Comparison of ENCODE assay signal across 1 cellular context in the genomic region with DNA sequence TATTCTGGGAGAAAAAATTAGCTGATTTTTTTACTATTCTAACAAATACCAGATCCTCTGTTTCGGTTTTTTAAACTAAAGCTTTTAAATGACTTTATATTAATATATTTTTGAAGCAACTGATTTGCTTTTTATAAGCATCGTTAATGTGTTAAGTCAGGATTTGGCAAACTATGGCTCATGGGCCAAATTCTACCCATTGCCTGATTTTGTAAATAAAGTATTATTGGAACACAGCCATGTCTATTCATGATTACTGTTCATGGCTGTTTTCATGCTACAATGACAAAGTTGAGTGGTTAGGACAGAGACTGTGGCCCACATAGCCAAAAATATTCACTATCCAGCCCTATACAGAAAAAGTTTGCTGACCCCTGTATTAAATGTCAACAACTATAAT.
A peak's percentile ranks its signal among the peaks of the same experiment; 100 is the strongest.
TF ChIP-seq lines count a peak whose summit lies in the region.

No MANE protein-coding gene starts in this region.

TF ChIP-seq in GM12878, 131 proteins besides CTCF, POLR2A, EP300 and RAD21:
- TF ChIP-seq ZBTB40 (IDR thresholded peaks at IDR 0.05; ENCODE audit: borderline replicate concordance) (peak; percentile 77), ETV6 (conservative IDR thresholded peaks at IDR 0.05 in 1 of 2, IDR thresholded peaks at IDR 0.05 in 1 of 2; ENCODE audit: borderline replicate concordance in 1 of 2, low read depth in 1 of 2) (no peak), ZNF217 (IDR thresholded peaks at IDR 0.05) (no peak), JUND (IDR thresholded peaks at IDR 0.05; ENCODE audit: low read depth, low read length) (no peak), RELA (IDR thresholded peaks at IDR 0.05; ENCODE audit: borderline replicate concordance, partially characterized antibody) (no peak)
- TF ChIP-seq, protein P1, sequence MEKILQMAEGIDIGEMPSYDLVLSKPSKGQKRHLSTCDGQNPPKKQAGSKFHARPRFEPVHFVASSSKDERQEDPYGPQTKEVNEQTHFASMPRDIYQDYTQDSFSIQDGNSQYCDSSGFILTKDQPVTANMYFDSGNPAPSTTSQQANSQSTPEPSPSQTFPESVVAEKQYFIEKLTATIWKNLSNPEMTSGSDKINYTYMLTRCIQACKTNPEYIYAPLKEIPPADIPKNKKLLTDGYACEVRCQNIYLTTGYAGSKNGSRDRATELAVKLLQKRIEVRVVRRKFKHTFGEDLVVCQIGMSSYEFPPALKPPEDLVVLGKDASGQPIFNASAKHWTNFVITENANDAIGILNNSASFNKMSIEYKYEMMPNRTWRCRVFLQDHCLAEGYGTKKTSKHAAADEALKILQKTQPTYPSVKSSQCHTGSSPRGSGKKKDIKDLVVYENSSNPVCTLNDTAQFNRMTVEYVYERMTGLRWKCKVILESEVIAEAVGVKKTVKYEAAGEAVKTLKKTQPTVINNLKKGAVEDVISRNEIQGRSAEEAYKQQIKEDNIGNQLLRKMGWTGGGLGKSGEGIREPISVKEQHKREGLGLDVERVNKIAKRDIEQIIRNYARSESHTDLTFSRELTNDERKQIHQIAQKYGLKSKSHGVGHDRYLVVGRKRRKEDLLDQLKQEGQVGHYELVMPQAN (conservative IDR thresholded peaks at IDR 0.05): no peak
